Comparison of ENCODE assay signal across 1 cellular context in the genomic region with DNA sequence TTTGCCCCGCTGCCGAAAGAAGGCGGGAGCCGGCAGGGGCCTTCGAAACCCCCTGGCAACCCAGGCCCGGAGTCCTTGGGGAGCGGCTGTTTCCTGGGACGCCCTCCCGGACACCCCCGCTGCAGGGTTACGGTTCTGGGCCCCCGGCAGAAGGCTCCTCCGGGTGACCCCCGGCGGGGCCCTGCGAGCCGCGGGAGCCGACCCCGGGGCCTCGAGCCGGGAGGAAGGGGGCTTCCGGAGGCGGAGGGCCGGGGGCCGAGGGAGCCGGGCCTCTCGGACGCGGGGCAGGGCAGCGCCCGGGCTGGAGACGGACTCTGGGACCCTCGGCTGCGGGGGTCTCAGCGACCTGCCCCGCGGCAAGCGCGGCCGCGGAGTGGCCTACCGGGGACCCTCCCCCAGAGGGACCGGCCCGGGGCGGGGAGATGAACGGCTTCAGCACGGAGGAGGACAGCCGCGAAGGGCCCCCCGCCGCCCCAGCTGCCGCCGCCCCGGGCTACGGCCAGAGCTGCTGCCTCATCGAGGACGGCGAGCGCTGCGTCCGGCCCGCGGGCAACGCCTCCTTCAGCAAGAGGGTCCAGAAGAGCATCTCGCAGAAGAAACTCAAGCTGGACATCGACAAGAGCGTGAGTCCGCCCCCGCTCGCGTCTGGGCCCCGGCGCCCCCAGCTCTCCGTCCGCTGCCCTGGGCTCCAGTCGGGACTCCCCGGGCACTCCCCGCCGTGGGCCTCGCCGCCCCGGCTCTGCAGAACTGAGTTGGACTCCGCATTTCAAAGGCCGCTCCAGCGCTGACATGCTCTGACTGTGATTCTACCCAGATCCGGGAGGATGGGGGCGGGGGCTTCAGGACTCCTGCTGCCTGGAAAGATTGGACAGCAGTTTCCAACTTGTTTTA.
TF ChIP-seq lines count a peak whose summit lies in the region.

No MANE protein-coding gene starts in this region.

TF ChIP-seq in HepG2, 621 proteins besides CTCF, POLR2A, EP300 and RAD21 (continued from another document and continues in another):
- TF ChIP-seq, protein P1, sequence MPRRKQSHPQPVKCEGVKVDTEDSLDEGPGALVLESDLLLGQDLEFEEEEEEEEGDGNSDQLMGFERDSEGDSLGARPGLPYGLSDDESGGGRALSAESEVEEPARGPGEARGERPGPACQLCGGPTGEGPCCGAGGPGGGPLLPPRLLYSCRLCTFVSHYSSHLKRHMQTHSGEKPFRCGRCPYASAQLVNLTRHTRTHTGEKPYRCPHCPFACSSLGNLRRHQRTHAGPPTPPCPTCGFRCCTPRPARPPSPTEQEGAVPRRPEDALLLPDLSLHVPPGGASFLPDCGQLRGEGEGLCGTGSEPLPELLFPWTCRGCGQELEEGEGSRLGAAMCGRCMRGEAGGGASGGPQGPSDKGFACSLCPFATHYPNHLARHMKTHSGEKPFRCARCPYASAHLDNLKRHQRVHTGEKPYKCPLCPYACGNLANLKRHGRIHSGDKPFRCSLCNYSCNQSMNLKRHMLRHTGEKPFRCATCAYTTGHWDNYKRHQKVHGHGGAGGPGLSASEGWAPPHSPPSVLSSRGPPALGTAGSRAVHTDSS (CRISPR knock-in tag; conservative IDR thresholded peaks at IDR 0.05): no peak
- no peak for TF ChIP-seq THYN1 (CRISPR knock-in tag; IDR thresholded peaks at IDR 0.05; ENCODE audit: borderline replicate concordance, low read depth)
- no peak for TF ChIP-seq GATA4 (IDR thresholded peaks at IDR 0.05; ENCODE audit: borderline replicate concordance, low read depth)
- TF ChIP-seq CBX2 (IDR thresholded peaks at IDR 0.05; ENCODE audit: low read depth, low read length): no peak
- TF ChIP-seq CBX2 (CRISPR knock-in tag; IDR thresholded peaks at IDR 0.05; ENCODE audit: low read depth): no peak
- TF ChIP-seq KDM4B (CRISPR knock-in tag; IDR thresholded peaks at IDR 0.05): no peak
- no peak for TF ChIP-seq ZFP36L1 (CRISPR knock-in tag; IDR thresholded peaks at IDR 0.05)
- TF ChIP-seq TCF7L2 (IDR thresholded peaks at IDR 0.05; ENCODE audit: low read depth, low read length): no peak
- TF ChIP-seq ZNF709 (CRISPR knock-in tag; IDR thresholded peaks at IDR 0.05): no peak; the same call in 1 of the 2 replicates
- TF ChIP-seq GZF1 (CRISPR knock-in tag; IDR thresholded peaks at IDR 0.05): no peak
- peak; percentile 19; the same call in 1 of the 2 replicates for TF ChIP-seq ZBTB38 (CRISPR knock-in tag; IDR thresholded peaks at IDR 0.05)
- TF ChIP-seq, protein P2, sequence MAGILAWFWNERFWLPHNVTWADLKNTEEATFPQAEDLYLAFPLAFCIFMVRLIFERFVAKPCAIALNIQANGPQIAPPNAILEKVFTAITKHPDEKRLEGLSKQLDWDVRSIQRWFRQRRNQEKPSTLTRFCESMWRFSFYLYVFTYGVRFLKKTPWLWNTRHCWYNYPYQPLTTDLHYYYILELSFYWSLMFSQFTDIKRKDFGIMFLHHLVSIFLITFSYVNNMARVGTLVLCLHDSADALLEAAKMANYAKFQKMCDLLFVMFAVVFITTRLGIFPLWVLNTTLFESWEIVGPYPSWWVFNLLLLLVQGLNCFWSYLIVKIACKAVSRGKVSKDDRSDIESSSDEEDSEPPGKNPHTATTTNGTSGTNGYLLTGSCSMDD (CRISPR knock-in tag; IDR thresholded peaks at IDR 0.05): no peak
- TF ChIP-seq ZFP1 (CRISPR knock-in tag; IDR thresholded peaks at IDR 0.05): no peak
- TF ChIP-seq, protein P3, sequence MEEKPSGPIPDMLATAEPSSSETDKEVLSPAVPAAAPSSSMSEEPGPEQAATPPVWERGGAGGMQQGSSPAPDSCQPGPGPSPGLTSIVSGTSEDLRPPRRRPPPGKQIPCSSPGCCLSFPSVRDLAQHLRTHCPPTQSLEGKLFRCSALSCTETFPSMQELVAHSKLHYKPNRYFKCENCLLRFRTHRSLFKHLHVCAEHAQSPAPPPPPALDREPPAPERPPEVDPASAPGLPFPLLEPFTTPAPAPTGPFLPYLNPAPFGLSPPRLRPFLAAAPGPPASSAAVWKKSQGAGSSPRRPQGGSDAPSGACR (CRISPR knock-in tag; IDR thresholded peaks at IDR 0.05): no peak
- 0 out of 2 replicates have a peak, but pooled peaks have one; percentile 22 for TF ChIP-seq ZNF703 (CRISPR knock-in tag; IDR thresholded peaks at IDR 0.05; ENCODE audit: borderline replicate concordance)
- TF ChIP-seq SIN3A (IDR thresholded peaks at IDR 0.05; ENCODE audit: borderline replicate concordance, low read depth, low read length): peak; percentile 28; the same call in 1 of the 2 replicates
- no peak for TF ChIP-seq CAMTA2 (CRISPR knock-in tag; IDR thresholded peaks at IDR 0.05; ENCODE audit: borderline replicate concordance)
- TF ChIP-seq MYNN (CRISPR knock-in tag; IDR thresholded peaks at IDR 0.05; ENCODE audit: low read depth): no peak
- TF ChIP-seq PAF1 (CRISPR knock-in tag; IDR thresholded peaks at IDR 0.05): no peak
- no peak for TF ChIP-seq ZNF710 (CRISPR knock-in tag; IDR thresholded peaks at IDR 0.05; ENCODE audit: borderline replicate concordance)
- no peak for TF ChIP-seq MLLT10 (CRISPR knock-in tag; IDR thresholded peaks at IDR 0.05)
- TF ChIP-seq YY1 (IDR thresholded peaks at IDR 0.05; ENCODE audit: insufficient read depth, insufficient replicate concordance, low read depth, low read length): no peak
- TF ChIP-seq, protein P4, sequence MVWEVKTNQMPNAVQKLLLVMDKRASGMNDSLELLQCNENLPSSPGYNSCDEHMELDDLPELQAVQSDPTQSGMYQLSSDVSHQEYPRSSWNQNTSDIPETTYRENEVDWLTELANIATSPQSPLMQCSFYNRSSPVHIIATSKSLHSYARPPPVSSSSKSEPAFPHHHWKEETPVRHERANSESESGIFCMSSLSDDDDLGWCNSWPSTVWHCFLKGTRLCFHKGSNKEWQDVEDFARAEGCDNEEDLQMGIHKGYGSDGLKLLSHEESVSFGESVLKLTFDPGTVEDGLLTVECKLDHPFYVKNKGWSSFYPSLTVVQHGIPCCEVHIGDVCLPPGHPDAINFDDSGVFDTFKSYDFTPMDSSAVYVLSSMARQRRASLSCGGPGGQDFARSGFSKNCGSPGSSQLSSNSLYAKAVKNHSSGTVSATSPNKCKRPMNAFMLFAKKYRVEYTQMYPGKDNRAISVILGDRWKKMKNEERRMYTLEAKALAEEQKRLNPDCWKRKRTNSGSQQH (CRISPR knock-in tag; IDR thresholded peaks at IDR 0.05; ENCODE audit: low read depth): no peak
- no peak for TF ChIP-seq ZNF296 (CRISPR knock-in tag; conservative IDR thresholded peaks at IDR 0.05)
- no peak for TF ChIP-seq MAFK (conservative IDR thresholded peaks at IDR 0.05 in 1 of 2, IDR thresholded peaks at IDR 0.05 in 1 of 2; ENCODE audit: low read length in 2 of 2)
- TF ChIP-seq ZNF616 (CRISPR knock-in tag; IDR thresholded peaks at IDR 0.05; ENCODE audit: low read depth): no peak
- no peak for TF ChIP-seq RELA (CRISPR knock-in tag; IDR thresholded peaks at IDR 0.05)
- no peak for TF ChIP-seq ZNF180 (CRISPR knock-in tag; IDR thresholded peaks at IDR 0.05; ENCODE audit: borderline replicate concordance, low read depth)
- TF ChIP-seq RXRA (CRISPR knock-in tag; IDR thresholded peaks at IDR 0.05): no peak
- no peak for TF ChIP-seq HES4 (CRISPR knock-in tag; IDR thresholded peaks at IDR 0.05; ENCODE audit: borderline replicate concordance)
- no peak for TF ChIP-seq ZBTB8A (CRISPR knock-in tag; IDR thresholded peaks at IDR 0.05; ENCODE audit: borderline replicate concordance, low read depth)
- no peak for TF ChIP-seq THAP7 (CRISPR knock-in tag; IDR thresholded peaks at IDR 0.05)
- TF ChIP-seq, protein P5, sequence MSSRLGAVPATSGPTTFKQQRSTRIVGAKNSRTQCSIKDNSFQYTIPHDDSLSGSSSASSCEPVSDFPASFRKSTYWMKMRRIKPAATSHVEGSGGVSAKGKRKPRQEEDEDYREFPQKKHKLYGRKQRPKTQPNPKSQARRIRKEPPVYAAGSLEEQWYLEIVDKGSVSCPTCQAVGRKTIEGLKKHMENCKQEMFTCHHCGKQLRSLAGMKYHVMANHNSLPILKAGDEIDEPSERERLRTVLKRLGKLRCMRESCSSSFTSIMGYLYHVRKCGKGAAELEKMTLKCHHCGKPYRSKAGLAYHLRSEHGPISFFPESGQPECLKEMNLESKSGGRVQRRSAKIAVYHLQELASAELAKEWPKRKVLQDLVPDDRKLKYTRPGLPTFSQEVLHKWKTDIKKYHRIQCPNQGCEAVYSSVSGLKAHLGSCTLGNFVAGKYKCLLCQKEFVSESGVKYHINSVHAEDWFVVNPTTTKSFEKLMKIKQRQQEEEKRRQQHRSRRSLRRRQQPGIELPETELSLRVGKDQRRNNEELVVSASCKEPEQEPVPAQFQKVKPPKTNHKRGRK (CRISPR knock-in tag; IDR thresholded peaks at IDR 0.05): no peak
- no peak for TF ChIP-seq SMAD3 (CRISPR knock-in tag; IDR thresholded peaks at IDR 0.05)
- 0 out of 2 replicates have a peak, but pooled peaks have one; percentile 60 for TF ChIP-seq NRL (CRISPR knock-in tag; IDR thresholded peaks at IDR 0.05; ENCODE audit: borderline replicate concordance)
- no peak for TF ChIP-seq FOXA1 (IDR thresholded peaks at IDR 0.05)
- TF ChIP-seq FOXA1 (CRISPR knock-in tag; IDR thresholded peaks at IDR 0.05): no peak
- TF ChIP-seq, protein P6, sequence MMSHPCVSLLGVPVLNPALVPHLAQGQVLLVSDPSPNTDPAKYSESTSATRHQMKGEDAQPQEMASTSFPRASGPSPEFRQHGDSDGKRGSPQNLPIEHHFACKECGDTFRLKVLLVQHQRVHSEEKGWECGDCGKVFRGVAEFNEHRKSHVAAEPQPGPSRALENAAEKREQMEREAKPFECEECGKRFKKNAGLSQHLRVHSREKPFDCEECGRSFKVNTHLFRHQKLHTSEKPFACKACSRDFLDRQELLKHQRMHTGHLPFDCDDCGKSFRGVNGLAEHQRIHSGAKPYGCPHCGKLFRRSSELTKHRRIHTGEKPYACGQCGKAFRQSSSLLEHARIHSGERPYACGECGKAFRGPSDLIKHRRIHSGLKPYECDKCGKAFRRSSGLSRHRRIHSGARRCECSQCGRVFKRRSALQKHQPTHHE (CRISPR knock-in tag; IDR thresholded peaks at IDR 0.05; ENCODE audit: borderline replicate concordance): no peak
- TF ChIP-seq MIXL1 (CRISPR knock-in tag; IDR thresholded peaks at IDR 0.05): no peak
- no peak for TF ChIP-seq NR3C1 (CRISPR knock-in tag; IDR thresholded peaks at IDR 0.05)
- no peak for TF ChIP-seq POLR2AphosphoS5 (IDR thresholded peaks at IDR 0.05; ENCODE audit: low read depth, low read length)
- TF ChIP-seq ZNF883 (CRISPR knock-in tag; IDR thresholded peaks at IDR 0.05; ENCODE audit: not compliant biosample characterization): no peak
- TF ChIP-seq, protein P7, sequence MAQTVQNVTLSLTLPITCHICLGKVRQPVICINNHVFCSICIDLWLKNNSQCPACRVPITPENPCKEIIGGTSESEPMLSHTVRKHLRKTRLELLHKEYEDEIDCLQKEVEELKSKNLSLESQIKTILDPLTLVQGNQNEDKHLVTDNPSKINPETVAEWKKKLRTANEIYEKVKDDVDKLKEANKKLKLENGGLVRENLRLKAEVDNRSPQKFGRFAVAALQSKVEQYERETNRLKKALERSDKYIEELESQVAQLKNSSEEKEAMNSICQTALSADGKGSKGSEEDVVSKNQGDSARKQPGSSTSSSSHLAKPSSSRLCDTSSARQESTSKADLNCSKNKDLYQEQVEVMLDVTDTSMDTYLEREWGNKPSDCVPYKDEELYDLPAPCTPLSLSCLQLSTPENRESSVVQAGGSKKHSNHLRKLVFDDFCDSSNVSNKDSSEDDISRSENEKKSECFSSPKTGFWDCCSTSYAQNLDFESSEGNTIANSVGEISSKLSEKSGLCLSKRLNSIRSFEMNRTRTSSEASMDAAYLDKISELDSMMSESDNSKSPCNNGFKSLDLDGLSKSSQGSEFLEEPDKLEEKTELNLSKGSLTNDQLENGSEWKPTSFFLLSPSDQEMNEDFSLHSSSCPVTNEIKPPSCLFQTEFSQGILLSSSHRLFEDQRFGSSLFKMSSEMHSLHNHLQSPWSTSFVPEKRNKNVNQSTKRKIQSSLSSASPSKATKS (CRISPR knock-in tag; IDR thresholded peaks at IDR 0.05): no peak
- TF ChIP-seq ZNF574 (CRISPR knock-in tag; IDR thresholded peaks at IDR 0.05): peak; percentile 14; the same call in 1 of the 2 replicates
- no peak for TF ChIP-seq ZFP36 (IDR thresholded peaks at IDR 0.05; ENCODE audit: borderline replicate concordance, low read depth, low read length, partially characterized antibody)
- TF ChIP-seq ZNF160 (CRISPR knock-in tag; IDR thresholded peaks at IDR 0.05): no peak
- TF ChIP-seq, protein P8, sequence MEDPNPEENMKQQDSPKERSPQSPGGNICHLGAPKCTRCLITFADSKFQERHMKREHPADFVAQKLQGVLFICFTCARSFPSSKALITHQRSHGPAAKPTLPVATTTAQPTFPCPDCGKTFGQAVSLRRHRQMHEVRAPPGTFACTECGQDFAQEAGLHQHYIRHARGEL (CRISPR knock-in tag; IDR thresholded peaks at IDR 0.05): no peak
- TF ChIP-seq KLF16 (CRISPR knock-in tag; IDR thresholded peaks at IDR 0.05): no peak
